ENCODE assay signal across 14 cellular contexts in the genomic region with DNA sequence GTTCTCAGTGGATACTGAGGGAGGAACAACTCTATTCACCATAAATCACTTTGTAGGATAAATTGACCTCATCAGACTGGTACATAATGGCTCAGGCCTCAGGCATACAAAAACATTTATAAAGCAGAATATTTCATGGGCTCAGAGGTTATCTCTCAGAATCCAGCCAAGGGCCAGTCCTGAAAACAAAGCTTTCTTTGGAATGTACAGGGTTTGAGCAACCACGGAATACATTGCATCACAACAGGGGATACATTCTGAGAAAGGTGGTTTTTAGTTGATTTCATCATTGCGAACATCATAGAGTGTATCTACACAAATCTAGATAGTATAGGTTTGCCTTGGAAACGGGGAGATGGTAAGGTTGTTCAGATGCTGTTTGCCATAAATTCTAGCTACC.
"Had no signal": no experiment of that assay in that cellular context is flagged by ENCODE, and none has a peak within 500 bp of the region (broad histone marks: within the 10 kb centered on the region; RNA-seq: fewer than 3 reads in every experiment).

No MANE protein-coding gene starts in this region.

- H3K4me3 ChIP-seq: adrenal gland, esophagus muscularis mucosa, psoas muscle, testis had no signal

- DNase-seq: activated CD4-positive, alpha-beta T cell treated with anti-CD3 and anti-CD28 coated beads for 48 hours; activated naive CD4-positive, alpha-beta T cell treated with anti-CD3 and anti-CD28 coated beads, Interleukin-2, amount 10 ng/mL, durations not matched to agents 7 days and 5 days; adrenal gland; foreskin melanocyte; left ventricle myocardium superior; mesendoderm; psoas muscle; stimulated activated CD4-positive, alpha-beta T cell treated with anti-CD3 and anti-CD28 coated beads, Interleukin-15, amount 100 ng/mL, for 24 hours; stimulated activated CD4-positive, alpha-beta T cell treated with anti-CD3 and anti-CD28 coated beads, Interleukin-4, amount 100 ng/mL, for 24 hours; T1000; testis had no signal

- ATAC-seq: left ventricle myocardium superior, psoas muscle had no signal

- FAIRE-seq: endometrium, urothelium cell line had no signal
